Comparison of ENCODE assay signal across 8 cellular contexts in genomic region chr17:33511670-33512069, GRCh38.
"Had no signal": no experiment of that assay in that cellular context is flagged by ENCODE, and none has a peak within 500 bp of the region (broad histone marks: within the 10 kb centered on the region; RNA-seq: fewer than 3 reads in every experiment).

No MANE protein-coding gene starts in this region.

- DNase-seq: activated T-cell treated with anti-CD3 and anti-CD28 coated beads, Interleukin-2, amount 50 U/mL, for 4 hours; colonic mucosa; foreskin melanocyte; heart right ventricle; left lung; stimulated activated CD4-positive, alpha-beta T cell treated with anti-CD3 and anti-CD28 coated beads, Interleukin-15, amount 100 ng/mL, for 24 hours; stimulated activated CD4-positive, alpha-beta T cell treated with anti-CD3 and anti-CD28 coated beads, Interleukin-4, amount 100 ng/mL, for 24 hours had no signal

- H3K36me3 ChIP-seq: colonic mucosa, heart right ventricle, left lung had no signal

- H3K4me1 ChIP-seq: colonic mucosa had no signal

- H3K9me3 ChIP-seq: colonic mucosa, left lung had no signal

- H3K27me3 ChIP-seq: colonic mucosa, left lung had no signal

- H3K4me3 Mint-ChIP-seq: activated T-cell treated with anti-CD3 and anti-CD28 coated beads, Interleukin-2, amount 50 U/mL, for 4 hours had no signal

- H3K27ac ChIP-seq: colonic mucosa, heart right ventricle, left lung, VCaP had no signal

- H3K4me3 ChIP-seq: colonic mucosa, heart right ventricle, left lung had no signal

- ATAC-seq: activated T-cell treated with anti-CD3 and anti-CD28 coated beads, Interleukin-2, amount 50 U/mL, for 4 hours; heart right ventricle; left lung had no signal
